2 cellular contexts compared by ENCODE assay signal in the genomic region with DNA sequence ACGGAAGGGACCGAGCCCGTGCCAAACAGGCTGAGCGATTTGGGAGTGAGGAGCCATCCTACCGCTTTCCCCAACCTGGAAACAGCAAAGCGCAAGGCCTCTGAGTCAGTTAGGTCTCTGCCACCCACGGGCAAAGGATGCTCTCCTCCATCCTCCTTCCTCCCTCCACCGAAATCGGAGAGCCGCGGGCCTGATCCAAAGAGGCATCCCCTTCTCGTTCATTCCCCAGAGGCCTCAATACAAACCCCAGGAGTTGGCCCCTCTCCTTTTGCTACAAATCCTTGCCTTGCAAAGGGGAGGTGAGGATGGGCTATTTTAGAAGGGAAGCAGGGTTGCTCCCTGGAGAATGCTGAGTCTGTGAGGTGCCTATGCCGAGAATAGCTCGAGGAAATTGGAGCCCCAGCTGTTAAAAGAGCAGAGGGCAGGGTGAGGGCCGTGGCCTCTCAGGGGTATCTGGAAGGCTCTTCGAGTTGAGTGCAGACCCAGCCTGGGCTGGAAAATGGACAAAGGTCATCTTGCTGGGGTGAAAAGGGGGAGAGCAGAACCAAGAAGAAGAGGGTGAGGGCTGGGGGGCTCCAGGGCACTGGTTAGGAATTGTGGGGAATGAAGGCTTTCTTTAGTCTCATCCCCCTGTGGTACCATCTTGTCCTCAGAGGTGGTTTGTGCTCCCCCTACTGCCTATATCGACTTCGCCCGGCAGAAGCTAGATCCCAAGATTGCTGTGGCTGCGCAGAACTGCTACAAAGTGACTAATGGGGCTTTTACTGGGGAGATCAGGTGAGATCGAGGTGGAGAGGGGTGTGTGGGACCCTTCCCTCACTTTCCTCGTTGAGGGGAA.
TF ChIP-seq lines count a peak whose summit lies in the region.

No MANE protein-coding gene starts in this region.

TF ChIP-seq in SK-N-SH, 30 proteins besides CTCF, POLR2A, EP300 and RAD21:
- no peak for TF ChIP-seq RXRA (IDR thresholded peaks at IDR 0.05; ENCODE audit: borderline replicate concordance, low read depth)
- no peak for TF ChIP-seq ELF1 (IDR thresholded peaks at IDR 0.05)
- TF ChIP-seq CHD2 (IDR thresholded peaks at IDR 0.05; ENCODE audit: low read length, partially characterized antibody) = no peak
- no peak for TF ChIP-seq GATA2 (CRISPR knock-in tag; IDR thresholded peaks at IDR 0.05)
- TF ChIP-seq, protein P1, sequence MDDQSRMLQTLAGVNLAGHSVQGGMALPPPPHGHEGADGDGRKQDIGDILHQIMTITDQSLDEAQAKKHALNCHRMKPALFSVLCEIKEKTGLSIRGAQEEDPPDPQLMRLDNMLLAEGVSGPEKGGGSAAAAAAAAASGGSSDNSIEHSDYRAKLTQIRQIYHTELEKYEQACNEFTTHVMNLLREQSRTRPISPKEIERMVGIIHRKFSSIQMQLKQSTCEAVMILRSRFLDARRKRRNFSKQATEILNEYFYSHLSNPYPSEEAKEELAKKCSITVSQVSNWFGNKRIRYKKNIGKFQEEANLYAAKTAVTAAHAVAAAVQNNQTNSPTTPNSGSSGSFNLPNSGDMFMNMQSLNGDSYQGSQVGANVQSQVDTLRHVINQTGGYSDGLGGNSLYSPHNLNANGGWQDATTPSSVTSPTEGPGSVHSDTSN (IDR thresholded peaks at IDR 0.05) = no peak
- TF ChIP-seq, protein P2, sequence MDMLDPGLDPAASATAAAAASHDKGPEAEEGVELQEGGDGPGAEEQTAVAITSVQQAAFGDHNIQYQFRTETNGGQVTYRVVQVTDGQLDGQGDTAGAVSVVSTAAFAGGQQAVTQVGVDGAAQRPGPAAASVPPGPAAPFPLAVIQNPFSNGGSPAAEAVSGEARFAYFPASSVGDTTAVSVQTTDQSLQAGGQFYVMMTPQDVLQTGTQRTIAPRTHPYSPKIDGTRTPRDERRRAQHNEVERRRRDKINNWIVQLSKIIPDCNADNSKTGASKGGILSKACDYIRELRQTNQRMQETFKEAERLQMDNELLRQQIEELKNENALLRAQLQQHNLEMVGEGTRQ (IDR thresholded peaks at IDR 0.05; ENCODE audit: borderline replicate concordance, low read depth, low read length) = no peak
- no peak for TF ChIP-seq FOXM1 (IDR thresholded peaks at IDR 0.05; ENCODE audit: low read depth)

TF ChIP-seq in endothelial cell of umbilical vein, 7 proteins besides CTCF, POLR2A, EP300 and RAD21:
- TF ChIP-seq GATA2 (IDR thresholded peaks at IDR 0.05; ENCODE audit: insufficient read depth, insufficient read length, low read depth, low read length) (no peak), JUN (IDR thresholded peaks at IDR 0.05; ENCODE audit: borderline replicate concordance, insufficient read depth, insufficient read length, low read depth) (no peak), POLR2AphosphoS5 (IDR thresholded peaks at IDR 0.05; ENCODE audit: insufficient read depth, low read depth, low read length) (no peak), EZH2 (IDR thresholded peaks at IDR 0.05; ENCODE audit: borderline replicate concordance, low read depth, low read length, severe bottlenecking) (no peak)
